ENCODE assay signal across 22 cellular contexts in genomic region chr9:134259708-134260107, GRCh38.
"Had no signal": no experiment of that assay in that cellular context is flagged by ENCODE, and none has a peak within 500 bp of the region (broad histone marks: within the 10 kb centered on the region; RNA-seq: fewer than 3 reads in every experiment).

No MANE protein-coding gene starts in this region.

- ATAC-seq: K562, Panc1, PC-3, SK-N-SH treated with all-trans-retinoic acid at 6 μM for 48 hours had no signal

- DNase-seq: Kasumi-1, MM.1S, NCI-H1092 treated with DMSO at 0.1 percent for 48 hours, NCI-H1436, NCI-H187, NCI-H2029, NCI-H2081 treated with DMSO at 0.1 percent for 48 hours, NCI-H2171, NCI-H226, NCI-H446, NCI-H510A, NCI-H524 treated with DMSO at 0.1 percent for 48 hours, NCI-H69, NCI-H774, PC-3, SHP77 treated with DMSO at 0.1 percent for 48 hours, SJCRH30 had no signal

- H3K9ac ChIP-seq: KMS-11 had no signal

- H3K27ac ChIP-seq: KMS-11, RWPE1, SJCRH30 had no signal

- H3K4me1 ChIP-seq: SJCRH30 had no signal

- H3K4me3 ChIP-seq: K562, SJCRH30 had no signal

- H3K9me3 ChIP-seq: SJCRH30 had no signal

- H3K36me3 ChIP-seq: SJCRH30 had no signal

- H3K4me2 ChIP-seq: KMS-11 had no signal
